ENCODE assay signal across 8 cellular contexts in the genomic region with DNA sequence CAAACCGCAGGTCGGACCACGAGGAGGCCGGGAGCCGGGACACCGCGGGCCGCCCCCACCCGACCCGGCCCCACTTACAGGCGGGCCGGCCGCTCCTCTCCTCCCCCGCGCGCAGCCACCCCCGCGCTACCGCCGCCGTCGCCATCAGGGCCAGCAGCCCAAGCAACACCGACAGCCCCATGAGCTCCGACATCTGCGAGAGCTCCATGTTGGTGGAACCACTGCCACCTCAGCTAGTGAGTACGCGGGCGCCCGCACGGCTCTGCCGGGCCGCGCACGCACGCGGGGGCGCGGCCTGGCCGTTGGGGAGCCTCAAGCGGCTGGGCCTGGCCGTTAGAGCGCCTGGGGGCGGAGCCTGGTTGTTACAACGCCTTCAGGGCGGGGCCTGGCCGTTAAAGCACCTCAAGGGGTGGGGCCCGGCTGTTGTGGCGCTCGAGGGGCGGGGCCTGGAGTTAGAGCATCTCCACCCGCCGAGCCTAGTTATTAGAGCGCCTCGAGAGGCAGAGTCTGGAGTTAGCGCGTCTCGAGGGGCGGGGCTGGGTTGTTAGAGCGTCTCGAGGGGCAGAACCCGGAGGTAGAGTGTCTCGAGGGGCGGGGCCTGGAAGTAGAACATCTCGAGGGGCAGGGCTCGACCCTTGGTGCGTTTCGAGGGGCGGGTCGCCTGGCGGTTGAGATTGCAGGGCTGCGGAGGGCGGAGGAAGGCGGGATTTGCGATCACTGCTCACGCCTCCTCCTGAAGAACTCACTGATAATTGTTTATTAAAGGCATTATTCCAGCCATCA. TPM values are rescaled to one million over a fixed set of nuclear protein-coding genes. Genes with fewer than 3 reads are reported as not detected.
DNase-seq lines count a peak whose midpoint lies in the region; ATAC-seq and TF ChIP-seq lines count a peak whose summit lies in the region.

TBL2 (minus strand) TSS at position 238 of the 783 bp plus-strand sequence; CDS start at position 208, 30 bp downstream.

- TF ChIP-seq CTCF in AG09319 (IDR thresholded peaks at IDR 0.05; ENCODE audit: low read depth, low read length) (peak; percentile 17), activated B cell treated with CpG ODN at 0.5 μM for 24 hours (IDR thresholded peaks at IDR 0.05) (no peak)

- H3K27ac ChIP-seq in caudate nucleus (ENCODE audit: low read depth, low read length): peak within 1 kb of the TSS; percentile 84

- ATAC-seq in HG03196 (IDR thresholded peaks at IDR 0.05; ENCODE audit: unreplicated experiment) (peak; percentile 86), activated B cell treated with CpG ODN at 0.5 μM for 24 hours (ENCODE audit: low read depth) (peak; percentile 89)

- no peaks in the 10 kb centered on the region for H3K27me3 Mint-ChIP-seq in activated B cell treated with CpG ODN at 0.5 μM for 24 hours

- peak within 1 kb of the TSS; percentile 90 for H3K4me3 Mint-ChIP-seq in activated B cell treated with CpG ODN at 0.5 μM for 24 hours

- peak; percentile 98 for TF ChIP-seq POLR2A in GM18951 (IDR thresholded peaks at IDR 0.05; ENCODE audit: extremely low read depth, insufficient read depth, insufficient read length)

- CTCF ChIA-PET in activated B cell treated with CpG ODN at 0.5 μM for 24 hours (lab: Charles Lee): no interaction called here

- in situ Hi-C loops in GM18951 (cut with MboI; ENCODE audit: low sequenced_read_pairs, unreplicated experiment): no loop called here

- no peaks in the 10 kb centered on the region for H3K9me3 Mint-ChIP-seq in activated B cell treated with CpG ODN at 0.5 μM for 24 hours

- peaks cover 22% of the 10 kb centered on the region for H3K4me1 Mint-ChIP-seq in activated B cell treated with CpG ODN at 0.5 μM for 24 hours

- intact Hi-C loops in activated B cell treated with CpG ODN at 0.5 μM for 24 hours (cut with micrococcal nuclease): loop anchor here (1.0 to 2.0 kb wide), 7 partner anchors 12 to 160 kb away; partner anchors contain the start of genes ABHD11, BAZ1B, BCL7B and BUD23

- peak; percentile 97 for DNase-seq in AG09319 (ENCODE audit: extremely low read depth, low read depth)
- peak; percentile 99 for DNase-seq in NCI-H345 (lab: John Stamatoyannopoulos, UW)
- peak; percentile 97 for DNase-seq in activated B cell treated with CpG ODN at 0.5 μM for 24 hours
- DNase-seq in caudate nucleus (lab: John Stamatoyannopoulos, UW): peak; percentile 59 to 100 (median 96)
- peak; percentile 94 for DNase-seq in inferior parietal cortex (ENCODE audit: extremely low spot score)
- peak; percentile 98 for DNase-seq in stimulated activated CD4-positive, alpha-beta T cell treated with anti-CD3 and anti-CD28 coated beads, Interleukin-12 subunit alpha, Interleukin-12 subunit beta, amount 100 ng/mL, for 24 hours (ENCODE audit: low read depth in 2 of 2)

- peak within 1 kb of the TSS; percentile 92 for H3K27ac Mint-ChIP-seq in activated B cell treated with CpG ODN at 0.5 μM for 24 hours

- POLR2A ChIA-PET in activated B cell treated with CpG ODN at 0.5 μM for 24 hours (lab: Charles Lee): interaction anchor here (1.2 to 5.5 kb wide), 5 partner anchors 13 to 160 kb away, joined by 3 to 59 read pairs (median 10); partner anchors contain the start of genes ABHD11, BAZ1B and BCL7B

- peaks cover 18% of the 10 kb centered on the region for H3K36me3 Mint-ChIP-seq in activated B cell treated with CpG ODN at 0.5 μM for 24 hours (ENCODE audit: low read depth)

RNA-seq across cellular contexts. Expression of gene TBL2, which starts in this region (rescaled TPM):
- total RNA-seq in activated B cell treated with CpG ODN at 0.5 μM for 24 hours: 26.1 and 33.5 TPM in 2 replicates

Comparison
In these comparisons a context has a peak if more than half of its experiments do, and no peak if none do; other contexts are left out.
1. Peak in every context shown above with its lines: DNase-seq, ATAC-seq and H3K27ac ChIP-seq.